18 cellular contexts compared by ENCODE assay signal in the genomic region with DNA sequence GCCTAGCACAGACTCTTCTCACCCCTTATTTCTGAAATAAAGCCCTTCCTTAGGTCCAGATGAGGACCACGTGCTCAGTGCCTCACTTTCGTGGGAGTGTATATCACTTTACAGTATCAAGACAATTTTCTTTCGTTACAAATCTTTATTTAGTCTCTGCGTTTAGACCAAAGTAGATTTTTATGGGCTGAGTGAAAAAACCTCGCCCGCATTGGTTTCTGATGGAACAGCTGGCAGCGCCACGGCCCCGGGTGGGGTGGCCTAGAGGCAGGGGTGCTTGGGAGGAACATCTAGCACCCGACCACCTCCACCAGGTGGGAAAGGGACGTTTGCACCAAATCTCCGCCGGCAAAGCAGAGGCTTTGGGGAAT. TPM values are rescaled to one million over a fixed set of nuclear protein-coding genes. Genes with fewer than 3 reads are reported as not detected.
A peak's percentile ranks its signal among the peaks of the same experiment; 100 is the strongest.
DNase-seq lines count a peak whose midpoint lies in the region; ATAC-seq, FAIRE-seq and TF ChIP-seq lines count a peak whose summit lies in the region.
"Had no signal": no experiment of that assay in that cellular context is flagged by ENCODE, and none has a peak within 500 bp of the region (broad histone marks: within the 10 kb centered on the region; RNA-seq: fewer than 3 reads in every experiment).

No MANE protein-coding gene starts in this region.

- H3K27me3 ChIP-seq in astrocyte (ENCODE audit: insufficient read depth, low read length) (peaks cover 99% of the 10 kb centered on the region), thymus (ENCODE audit: control insufficient read depth, insufficient read depth) (peaks cover 92% of the 10 kb centered on the region), suprapubic skin (peaks cover 100% of the 10 kb centered on the region)

- H3K9me3 ChIP-seq in astrocyte (ENCODE audit: insufficient read depth, low read depth, low read length) (no peaks in the 10 kb centered on the region), thymus (ENCODE audit: control insufficient read depth) (peaks cover 2% of the 10 kb centered on the region), suprapubic skin (no peaks in the 10 kb centered on the region)

- H4K20me1 ChIP-seq in astrocyte (ENCODE audit: insufficient read depth, low read length): peaks cover 66% of the 10 kb centered on the region

- ATAC-seq in naive B cell (ENCODE audit: low read depth in 2 of 2) (no peak), GM21723 (IDR thresholded peaks at IDR 0.05; ENCODE audit: unreplicated experiment) (no peak)
- ATAC-seq: Right ventricle myocardium inferior had no signal

- no peak overlapping the region for H3K27ac ChIP-seq in astrocyte (ENCODE audit: low read depth, low read length)
- H3K27ac ChIP-seq in thymus (ENCODE audit: low read depth): no peak overlapping the region
- no peak overlapping the region for H3K27ac ChIP-seq in suprapubic skin
- H3K27ac ChIP-seq: brain microvascular endothelial cell had no signal

- peaks cover 41% of the 10 kb centered on the region for H3K79me2 ChIP-seq in astrocyte (ENCODE audit: insufficient read depth, low read length)

- peaks cover 57% of the 10 kb centered on the region for H3K4me1 Mint-ChIP-seq in activated naive CD8-positive, alpha-beta T cell (ENCODE audit: low read depth)
- H3K4me1 Mint-ChIP-seq in activated naive CD8-positive, alpha-beta T cell treated with anti-CD3 and anti-CD28 coated beads for 36 hours: peaks cover 40% of the 10 kb centered on the region
- H3K4me1 Mint-ChIP-seq in astrocyte (ENCODE audit: low read depth, unreplicated experiment): peaks cover 20% of the 10 kb centered on the region
- H3K4me1 Mint-ChIP-seq in naive B cell: peaks cover 16 to 46% (median 44%) of the 10 kb centered on the region in 3 donors

- no peak overlapping the region for H3K9ac ChIP-seq in astrocyte (ENCODE audit: low read length)

- 3% methylated on average over 13 of the region's 13 CpGs for WGBS in thymus
- 22% methylated on average over 13 of the region's 13 CpGs for WGBS in suprapubic skin

- H3K4me1 ChIP-seq in astrocyte (ENCODE audit: insufficient read depth, low read length) (peaks cover 11% of the 10 kb centered on the region), thymus (ENCODE audit: control insufficient read depth, insufficient read depth, low read length) (peaks cover 11% of the 10 kb centered on the region), suprapubic skin (peaks cover 58% of the 10 kb centered on the region)

- peaks cover 47% of the 10 kb centered on the region for H3K27me3 Mint-ChIP-seq in activated naive CD8-positive, alpha-beta T cell
- H3K27me3 Mint-ChIP-seq in activated naive CD8-positive, alpha-beta T cell treated with anti-CD3 and anti-CD28 coated beads for 36 hours: peaks cover 97% of the 10 kb centered on the region
- peaks cover 79% of the 10 kb centered on the region for H3K27me3 Mint-ChIP-seq in astrocyte (ENCODE audit: low read depth, unreplicated experiment)
- peaks cover 64 to 89% (median 67%) of the 10 kb centered on the region in 3 donors for H3K27me3 Mint-ChIP-seq in naive B cell

- H3K4me3 ChIP-seq in astrocyte (ENCODE audit: insufficient read depth, low read depth, low read length) (no peak overlapping the region), thymus (ENCODE audit: low read length) (peak overlapping the region; percentile 13), suprapubic skin (no peak overlapping the region)

- no peak for FAIRE-seq in astrocyte (lab: Jason Lieb, UNC)

- no peak for DNase-seq in activated naive CD8-positive, alpha-beta T cell treated with anti-CD3 and anti-CD28 coated beads for 36 hours
- DNase-seq in astrocyte (ENCODE audit: low read depth): no peak
- DNase-seq in naive B cell: no peak
- no peak for DNase-seq in suprapubic skin (ENCODE audit: low spot score in 2 of 2)
- DNase-seq in NK-92 (lab: John Stamatoyannopoulos, UW; ENCODE audit: unreplicated experiment): no peak
- DNase-seq: activated CD4-positive, CD25-positive, alpha-beta regulatory T cell; brain microvascular endothelial cell; COR-L47; NCI-H1930; NCI-H446 treated with DMSO at 0.1 percent for 48 hours had no signal

- H3K4me2 ChIP-seq in astrocyte (ENCODE audit: low read length): no peak overlapping the region

- no peaks in the 10 kb centered on the region for H3K36me3 Mint-ChIP-seq in activated naive CD8-positive, alpha-beta T cell
- H3K36me3 Mint-ChIP-seq in activated naive CD8-positive, alpha-beta T cell treated with anti-CD3 and anti-CD28 coated beads for 36 hours: no peaks in the 10 kb centered on the region
- peaks cover 6% of the 10 kb centered on the region for H3K36me3 Mint-ChIP-seq in astrocyte (ENCODE audit: low read depth, unreplicated experiment)
- H3K36me3 Mint-ChIP-seq in naive B cell: no peaks in the 10 kb centered on the region

- no peaks in the 10 kb centered on the region for H3K36me3 ChIP-seq in astrocyte (ENCODE audit: insufficient read depth, low read length)
- no peaks in the 10 kb centered on the region for H3K36me3 ChIP-seq in thymus (ENCODE audit: control insufficient read depth, insufficient read depth)
- no peaks in the 10 kb centered on the region for H3K36me3 ChIP-seq in suprapubic skin
- H3K36me3 ChIP-seq: brain microvascular endothelial cell had no signal

- no peak for TF ChIP-seq POLR2A in suprapubic skin (IDR thresholded peaks at IDR 0.05)

- TF ChIP-seq CTCF in astrocyte (IDR thresholded peaks at IDR 0.05; ENCODE audit: insufficient read depth, low read depth, low read length): no peak
- no peak for TF ChIP-seq CTCF in suprapubic skin (IDR thresholded peaks at IDR 0.05)

- H3K9me3 Mint-ChIP-seq in activated naive CD8-positive, alpha-beta T cell (ENCODE audit: low read depth): no peaks in the 10 kb centered on the region
- no peaks in the 10 kb centered on the region for H3K9me3 Mint-ChIP-seq in activated naive CD8-positive, alpha-beta T cell treated with anti-CD3 and anti-CD28 coated beads for 36 hours
- H3K9me3 Mint-ChIP-seq in astrocyte (ENCODE audit: unreplicated experiment): peaks cover 4% of the 10 kb centered on the region
- peaks cover 0 to 2% (median 0%) of the 10 kb centered on the region in 7 donors for H3K9me3 Mint-ChIP-seq in naive B cell
- H3K9me3 Mint-ChIP-seq: dendritic cell treated with granulocyte-macrophage colony-stimulating factor and Interleukin-4, amounts not matched to agents 40 ng/mL and 50 ng/mL, for 4 days; T-helper 1 cell treated with Interleukin-12 subunit alpha and Interleukin-12 subunit beta and Interleukin-4 antibody, amounts not matched to agents 30 μg/mL and 1 μg/mL, for 36 hours had no signal

- no peak for TF ChIP-seq EP300 in suprapubic skin (IDR thresholded peaks at IDR 0.05)

- H3K27ac Mint-ChIP-seq in activated naive CD8-positive, alpha-beta T cell: no peak overlapping the region
- no peak overlapping the region for H3K27ac Mint-ChIP-seq in activated naive CD8-positive, alpha-beta T cell treated with anti-CD3 and anti-CD28 coated beads for 36 hours
- H3K27ac Mint-ChIP-seq in astrocyte (ENCODE audit: unreplicated experiment) (peak overlapping the region; percentile 93), naive B cell (peak overlapping the region in 1 of 6 donors; percentile 71)
- H3K27ac Mint-ChIP-seq: dendritic cell treated with granulocyte-macrophage colony-stimulating factor and Interleukin-4, amounts not matched to agents 40 ng/mL and 50 ng/mL, for 4 days had no signal

- peak overlapping the region; percentile 75 for H3K4me3 Mint-ChIP-seq in activated naive CD8-positive, alpha-beta T cell
- H3K4me3 Mint-ChIP-seq in activated naive CD8-positive, alpha-beta T cell treated with anti-CD3 and anti-CD28 coated beads for 36 hours: no peak overlapping the region
- H3K4me3 Mint-ChIP-seq in astrocyte (ENCODE audit: unreplicated experiment) (peak overlapping the region; percentile 56), naive B cell (peak overlapping the region in 5 of 8 donors; percentile 25 to 76 (median 57))
- H3K4me3 Mint-ChIP-seq: dendritic cell treated with granulocyte-macrophage colony-stimulating factor and Interleukin-4, amounts not matched to agents 40 ng/mL and 50 ng/mL, for 4 days; T-helper 1 cell treated with Interleukin-12 subunit alpha and Interleukin-12 subunit beta and Interleukin-4 antibody, amounts not matched to agents 30 μg/mL and 1 μg/mL, for 36 hours had no signal

- no peak overlapping the region for H2AFZ ChIP-seq in astrocyte (ENCODE audit: low read depth, low read length)

RNA-seq across cellular contexts. Expression of a gene that starts 7.6 kb away (rescaled TPM):
- total RNA-seq in activated naive CD8-positive, alpha-beta T cell treated with anti-CD3 and anti-CD28 coated beads for 36 hours: not detected
- total RNA-seq in astrocyte: 9.2 and 12.8 TPM in 2 replicates
- under 1 TPM in 2 of 6 donors, not detected in 4; 0.05 to 0.08 TPM for polyA plus RNA-seq in naive B cell (ENCODE audit: low read depth in 6 of 6)
- polyA plus RNA-seq in thymus: 0.07 TPM
- 1 to 10 TPM in 1 of 4 donors, not detected in 3; 1.2 TPM for total RNA-seq in suprapubic skin
- total RNA-seq: activated CD8-positive, alpha-beta memory T cell treated with anti-CD3 and anti-CD28 coated beads for 36 hours; lung microvascular endothelial cell; Right ventricle myocardium inferior had no signal
